ENCODE assay signal across 12 cellular contexts in genomic region chr14:92382677-92383076, GRCh38. TPM values are rescaled to one million over a fixed set of nuclear protein-coding genes. Genes with fewer than 3 reads are reported as not detected.
DNase-seq lines count a peak whose midpoint lies in the region; ATAC-seq and TF ChIP-seq lines count a peak whose summit lies in the region.
"Had no signal": no experiment of that assay in that cellular context is flagged by ENCODE, and none has a peak within 500 bp of the region (broad histone marks: within the 10 kb centered on the region; RNA-seq: fewer than 3 reads in every experiment).

No MANE protein-coding gene starts in this region.

- H3K4me3 ChIP-seq in H7 (ENCODE audit: insufficient read depth, low read depth, low read length) (no peak overlapping the region), kidney epithelial cell (ENCODE audit: low read depth, low read length) (no peak overlapping the region)

- ATAC-seq in HG02798 (IDR thresholded peaks at IDR 0.05; ENCODE audit: poor library complexity, unreplicated experiment), result no peak

- no peak for DNase-seq in AG09319 (ENCODE audit: extremely low read depth, low read depth)
- DNase-seq in H7, result peak; percentile 78
- DNase-seq in SW480 (ENCODE audit: low spot score), result peak; percentile 42
- no peak for DNase-seq in kidney epithelial cell (ENCODE audit: low read depth)
- no peak for DNase-seq in DMS114 treated with DMSO at 0.1 percent for 48 hours (lab: John Stamatoyannopoulos, UW; ENCODE audit: unreplicated experiment)
- DNase-seq in NCI-H1930 (lab: John Stamatoyannopoulos, UW), result no peak
- DNase-seq in NCI-H128 (lab: John Stamatoyannopoulos, UW; ENCODE audit: unreplicated experiment), result no peak
- DNase-seq: activated CD8-positive, alpha-beta memory T cell treated with anti-CD3 and anti-CD28 coated beads, Interleukin-2, amount 50 U/mL, for 4 hours; effector CD8-positive, alpha-beta T cell; RPMI8226; stimulated activated CD4-positive, alpha-beta T cell treated with anti-CD3 and anti-CD28 coated beads, Interleukin-4, amount 100 ng/mL, for 4 hours had no signal

- no peaks in the 10 kb centered on the region for H3K27me3 ChIP-seq in H7 (ENCODE audit: control insufficient read depth, insufficient read depth, low read length)
- peaks cover 6% of the 10 kb centered on the region for H3K27me3 ChIP-seq in kidney epithelial cell (ENCODE audit: control insufficient read depth, insufficient read depth, low read length)

- TF ChIP-seq CTCF in AG09319 (IDR thresholded peaks at IDR 0.05; ENCODE audit: low read depth, low read length) (peak; percentile 35), kidney epithelial cell (IDR thresholded peaks at IDR 0.05; ENCODE audit: insufficient read depth, low read length, poor library complexity, severe bottlenecking) (peak; percentile 46)

- H3K36me3 ChIP-seq in H7 (replicated peaks; ENCODE audit: control insufficient read depth, insufficient read depth, low read length), result no peaks in the 10 kb centered on the region
- no peaks in the 10 kb centered on the region for H3K36me3 ChIP-seq in kidney epithelial cell (ENCODE audit: control insufficient read depth, insufficient read depth, low read length)

RNA-seq across cellular contexts. Expression of gene SLC24A4, which starts 59.7 kb away (rescaled TPM):
- under 0.01 TPM in 1 of 2 replicates, not detected in the other for total RNA-seq in H7 (2014; rRNA removed; shearing (Covaris generic))
- total RNA-seq in kidney epithelial cell, result not detected in 2 replicates

Comparison
In these comparisons a context has a peak if more than half of its experiments do, and no peak if none do; other contexts are left out.
1. DNase-seq: peak in H7 (single experiment) and SW480 (single experiment); none in AG09319 (single experiment), kidney epithelial cell (single experiment), DMS114 treated with DMSO at 0.1 percent for 48 hours (single experiment), NCI-H1930 (0 of 2) and NCI-H128 (single experiment).